ENCODE assay signal across 18 cellular contexts in genomic region chr17:80482058-80482318, GRCh38. TPM values are rescaled to one million over a fixed set of nuclear protein-coding genes. Genes with fewer than 3 reads are reported as not detected.
DNase-seq lines count a peak whose midpoint lies in the region; ATAC-seq and TF ChIP-seq lines count a peak whose summit lies in the region.
"Had no signal": no experiment of that assay in that cellular context is flagged by ENCODE, and none has a peak within 500 bp of the region (broad histone marks: within the 10 kb centered on the region; RNA-seq: fewer than 3 reads in every experiment).

No MANE protein-coding gene starts in this region.

- no TSS peak for BruUV-seq in PC-9 (replicated peaks; lab: Mats Ljungman, UMichigan)

- no peak for ATAC-seq in HG03378 (IDR thresholded peaks at IDR 0.05; ENCODE audit: unreplicated experiment)
- ATAC-seq in GM21825 (IDR thresholded peaks at IDR 0.05; ENCODE audit: unreplicated experiment) = no peak

- DNase-seq in PC-9 (no peak), neural progenitor cell (ENCODE audit: low spot score) (no peak), spleen (peak; percentile 54)
- no peak for DNase-seq in stimulated activated CD4-positive, alpha-beta T cell treated with anti-CD3 and anti-CD28 coated beads, Interleukin-2, amount 100 ng/mL, for 24 hours
- DNase-seq: 8988T; C1 segment of cervical spinal cord; Calu3; CD4-positive, alpha-beta memory T cell; COR-L47; DMS79 treated with DMSO at 0.1 percent for 48 hours; GF-D8; GOT3; H7; HCEC 1CT had no signal

- no peaks in the 10 kb centered on the region for H3F3A ChIP-seq in PC-9 (ENCODE audit: insufficient read depth, low read depth)
- H3F3A ChIP-seq in neural progenitor cell (ENCODE audit: low read depth) = peaks cover 4% of the 10 kb centered on the region

- H3K36me3 ChIP-seq in BLaER1 = no peaks in the 10 kb centered on the region
- no peaks in the 10 kb centered on the region for H3K36me3 ChIP-seq in PC-9 (ENCODE audit: low read depth)
- no peaks in the 10 kb centered on the region for H3K36me3 ChIP-seq in neural progenitor cell
- H3K36me3 ChIP-seq in spleen = no peaks in the 10 kb centered on the region

- H3K79me2 ChIP-seq in PC-9 (ENCODE audit: low read depth) (no peaks in the 10 kb centered on the region), neural progenitor cell (ENCODE audit: low read depth) (no peaks in the 10 kb centered on the region)

- H3K4me2 ChIP-seq in BLaER1 (peak overlapping the region; percentile 78), PC-9 (peak overlapping the region; percentile 38), neural progenitor cell (no peak overlapping the region)

- H3K27ac Mint-ChIP-seq in neural progenitor cell = no peak overlapping the region
- H3K27ac Mint-ChIP-seq: B cell; CD4-positive, alpha-beta memory T cell had no signal

- H3K4me3 Mint-ChIP-seq in neural progenitor cell = peak overlapping the region; percentile 48
- H3K4me3 Mint-ChIP-seq: B cell; CD4-positive, alpha-beta memory T cell had no signal

- H3K9me3 Mint-ChIP-seq in neural progenitor cell = no peaks in the 10 kb centered on the region
- H3K9me3 Mint-ChIP-seq: CD4-positive, alpha-beta memory T cell had no signal

- H3K36me3 Mint-ChIP-seq in neural progenitor cell = no peaks in the 10 kb centered on the region
- H3K36me3 Mint-ChIP-seq: CD4-positive, alpha-beta memory T cell had no signal

- intact Hi-C loops in PC-9 (cut with micrococcal nuclease; ENCODE audit: unreplicated experiment) = loop anchor here (5.0 kb wide), 1 partner anchor 65 kb away; no protein-coding TSS in a partner anchor
- intact Hi-C loops in spleen (cut with DNase I; ENCODE audit: low total_unique reads) = no loop called here

- WGBS in spleen, 5 donors = 66 to 89% (median 73%) methylated on average over 4 of the region's 4 CpGs

- no peak overlapping the region for H2AFZ ChIP-seq in PC-9
- no peak overlapping the region for H2AFZ ChIP-seq in neural progenitor cell (replicated peaks)

- POLR2A ChIA-PET in PC-9 (lab: Charles Lee; ENCODE audit: unreplicated experiment) = no interaction called here

- CTCF ChIA-PET in PC-9 (lab: Charles Lee) = no interaction called here

- no peak for TF ChIP-seq CTCF in PC-9 (conservative IDR thresholded peaks at IDR 0.05)
- TF ChIP-seq CTCF in neural progenitor cell (IDR thresholded peaks at IDR 0.05) = no peak
- no peak for TF ChIP-seq CTCF in spleen (IDR thresholded peaks at IDR 0.05 in 8 of 11, conservative IDR thresholded peaks at IDR 0.05 in 3 of 11)

- no peak overlapping the region; the same call in 1 of the 2 replicates for H3K27ac ChIP-seq in BLaER1
- no peak overlapping the region for H3K27ac ChIP-seq in PC-9
- H3K27ac ChIP-seq in neural progenitor cell = no peak overlapping the region
- H3K27ac ChIP-seq in spleen = no peak overlapping the region

- peaks cover 57% of the 10 kb centered on the region for H3K27me3 ChIP-seq in BLaER1
- H3K27me3 ChIP-seq in PC-9 (ENCODE audit: insufficient read depth, low read depth) = peaks cover 7% of the 10 kb centered on the region; the same call in 1 of the 2 replicates
- H3K27me3 ChIP-seq in neural progenitor cell = peaks cover 94% of the 10 kb centered on the region
- H3K27me3 ChIP-seq in spleen (replicated peaks in 1 of 7) = peaks cover 15 to 98% (median 61%) of the 10 kb centered on the region in 7 donors

- TF ChIP-seq POLR2A in spleen (IDR thresholded peaks at IDR 0.05) = no peak

- H3K4me1 ChIP-seq in BLaER1 (peaks cover 85% of the 10 kb centered on the region), PC-9 (replicated peaks; ENCODE audit: insufficient read depth) (peaks cover 24% of the 10 kb centered on the region), neural progenitor cell (peaks cover 18% of the 10 kb centered on the region), spleen (peaks cover 16 to 34% (median 25%) of the 10 kb centered on the region in 6 donors)

- H3K9me3 ChIP-seq in BLaER1 = no peaks in the 10 kb centered on the region
- H3K9me3 ChIP-seq in PC-9 (ENCODE audit: insufficient read depth, low read depth) = no peaks in the 10 kb centered on the region
- no peaks in the 10 kb centered on the region for H3K9me3 ChIP-seq in neural progenitor cell (ENCODE audit: low read depth)
- H3K9me3 ChIP-seq in spleen = peaks cover 0 to 6% (median 2%) of the 10 kb centered on the region in 8 donors

- H3K9me2 ChIP-seq in PC-9 (ENCODE audit: insufficient read depth) = no peaks in the 10 kb centered on the region

- no peak overlapping the region; the same call in 1 of the 2 replicates for H3K4me3 ChIP-seq in BLaER1
- H3K4me3 ChIP-seq in PC-9 = no peak overlapping the region
- H3K4me3 ChIP-seq in neural progenitor cell = no peak overlapping the region
- H3K4me3 ChIP-seq in spleen = no peak overlapping the region

- peaks cover 44% of the 10 kb centered on the region for H3K27me3 Mint-ChIP-seq in neural progenitor cell (ENCODE audit: insufficient read depth, low read depth)

- peaks cover 24% of the 10 kb centered on the region for H4K20me1 ChIP-seq in BLaER1
- H4K20me1 ChIP-seq in PC-9 (ENCODE audit: insufficient read depth) = no peaks in the 10 kb centered on the region
- H4K20me1 ChIP-seq in neural progenitor cell (ENCODE audit: low read depth) = peaks cover 23% of the 10 kb centered on the region

- peaks cover 15% of the 10 kb centered on the region for H3K4me1 Mint-ChIP-seq in neural progenitor cell

- H3K9ac ChIP-seq in BLaER1 = no peak overlapping the region
- H3K9ac ChIP-seq in neural progenitor cell = no peak overlapping the region

RNA-seq across cellular contexts. Expression of gene NPTX1, which starts 5.6 kb away (rescaled TPM):
- 6.1 and 6.9 TPM in 2 replicates for total RNA-seq in PC-9 (2021)
- 2.6 and 3.8 TPM in 2 replicates for total RNA-seq in neural progenitor cell (ENCODE audit: low replicate concordance)
- total RNA-seq in spleen = 10 to 100 TPM in 1 of 7 donors, 1 to 10 TPM in 5, under 1 TPM in 1; 0.60 to 14.0 (median 7.3) TPM
- under 1 TPM; 0.04 to 0.48 (median 0.15) TPM for polyA plus RNA-seq in spleen
- total RNA-seq: CD4-positive, alpha-beta memory T cell had no signal
